26 cellular contexts compared by ENCODE assay signal in genomic region chr1:14649976-14650375, GRCh38.
"Had no signal": no experiment of that assay in that cellular context is flagged by ENCODE, and none has a peak within 500 bp of the region (broad histone marks: within the 10 kb centered on the region; RNA-seq: fewer than 3 reads in every experiment).

No MANE protein-coding gene starts in this region.

- DNase-seq: hippocampal formation; kidney; left ventricle myocardium inferior; midbrain; mucosa of descending colon; naive thymus-derived CD4-positive, alpha-beta T cell; ovary; retina; right cardiac atrium; stimulated activated CD4-positive, alpha-beta T cell treated with anti-CD3 and anti-CD28 coated beads, Interleukin-12 subunit alpha, Interleukin-12 subunit beta, amount 100 ng/mL, for 4 hours; stimulated activated CD4-positive, alpha-beta T cell treated with anti-CD3 and anti-CD28 coated beads, Interleukin-15, amount 100 ng/mL, for 24 hours; stimulated activated CD4-positive, alpha-beta T cell treated with anti-CD3 and anti-CD28 coated beads, Interleukin-4, amount 100 ng/mL, for 24 hours; stimulated activated naive CD4-positive, alpha-beta T cell had no signal

- H3K9me3 ChIP-seq: ovary, suprapubic skin, thoracic aorta had no signal

- H3K27me3 ChIP-seq: ovary, suprapubic skin, tibial nerve, vagina had no signal

- H3K27me3 Mint-ChIP-seq: progenitor cell of endocrine pancreas, type B pancreatic cell had no signal

- H3K4me3 Mint-ChIP-seq: naive thymus-derived CD4-positive, alpha-beta T cell; natural killer cell treated with Interleukin-12 subunit alpha and Interleukin-12 subunit beta and Interleukin-15 and Interleukin-18, amount 100 ng/mL, for 72 hours; stimulated activated effector memory CD8-positive, alpha-beta T cell treated with anti-CD3 and anti-CD28 coated beads, Interleukin-12 subunit alpha, Interleukin-12 subunit beta, amount 100 ng/mL, for 72 hours; stimulated activated naive CD8-positive, alpha-beta T cell treated with anti-CD3 and anti-CD28 coated beads, Interleukin-15, Interleukin-2, amounts not matched to agents 100 ng/mL and 50 ng/mL, for 24 hours; type B pancreatic cell had no signal

- FAIRE-seq: islet of Langerhans, kidney had no signal

- H3K27ac ChIP-seq: left ventricle myocardium inferior, ovary, skin epidermis, suprapubic skin, thoracic aorta, tibial nerve had no signal

- H3K4me1 Mint-ChIP-seq: naive thymus-derived CD4-positive, alpha-beta T cell; stimulated activated effector memory CD8-positive, alpha-beta T cell treated with anti-CD3 and anti-CD28 coated beads, Interleukin-12 subunit alpha, Interleukin-12 subunit beta, amount 100 ng/mL, for 72 hours had no signal

- H3K36me3 ChIP-seq: left ventricle myocardium inferior, ovary, suprapubic skin, thoracic aorta, tibial nerve, vagina had no signal

- H3K27ac Mint-ChIP-seq: naive thymus-derived CD4-positive, alpha-beta T cell; natural killer cell treated with Interleukin-12 subunit alpha and Interleukin-12 subunit beta and Interleukin-15 and Interleukin-18, amount 100 ng/mL, for 72 hours; progenitor cell of endocrine pancreas; stimulated activated effector memory CD8-positive, alpha-beta T cell treated with anti-CD3 and anti-CD28 coated beads, Interleukin-12 subunit alpha, Interleukin-12 subunit beta, amount 100 ng/mL, for 72 hours; stimulated activated naive CD8-positive, alpha-beta T cell treated with anti-CD3 and anti-CD28 coated beads, Interleukin-15, Interleukin-2, amounts not matched to agents 100 ng/mL and 50 ng/mL, for 24 hours; type B pancreatic cell had no signal

- H3K4me1 ChIP-seq: left ventricle myocardium inferior, suprapubic skin had no signal

- H3K4me3 ChIP-seq: left ventricle myocardium inferior, lung, mucosa of descending colon, ovary, skin epidermis, suprapubic skin, thoracic aorta, tibial nerve, vagina had no signal

- ATAC-seq: mucosa of descending colon; naive thymus-derived CD4-positive, alpha-beta T cell; natural killer cell treated with Interleukin-12 subunit alpha and Interleukin-12 subunit beta and Interleukin-15 and Interleukin-18, amount 100 ng/mL, for 72 hours; right cardiac atrium; sciatic nerve; stimulated activated effector memory CD8-positive, alpha-beta T cell treated with anti-CD3 and anti-CD28 coated beads, Interleukin-12 subunit alpha, Interleukin-12 subunit beta, amount 100 ng/mL, for 72 hours had no signal

- H3K9me3 Mint-ChIP-seq: natural killer cell treated with Interleukin-12 subunit alpha and Interleukin-12 subunit beta and Interleukin-15 and Interleukin-18, amount 100 ng/mL, for 72 hours; stimulated activated effector memory CD8-positive, alpha-beta T cell treated with anti-CD3 and anti-CD28 coated beads, Interleukin-12 subunit alpha, Interleukin-12 subunit beta, amount 100 ng/mL, for 72 hours had no signal

- H3K36me3 Mint-ChIP-seq: natural killer cell treated with Interleukin-12 subunit alpha and Interleukin-12 subunit beta and Interleukin-15 and Interleukin-18, amount 100 ng/mL, for 72 hours; stimulated activated effector memory CD8-positive, alpha-beta T cell treated with anti-CD3 and anti-CD28 coated beads, Interleukin-12 subunit alpha, Interleukin-12 subunit beta, amount 100 ng/mL, for 72 hours had no signal
